ENCODE assay signal across 22 cellular contexts in the genomic region with DNA sequence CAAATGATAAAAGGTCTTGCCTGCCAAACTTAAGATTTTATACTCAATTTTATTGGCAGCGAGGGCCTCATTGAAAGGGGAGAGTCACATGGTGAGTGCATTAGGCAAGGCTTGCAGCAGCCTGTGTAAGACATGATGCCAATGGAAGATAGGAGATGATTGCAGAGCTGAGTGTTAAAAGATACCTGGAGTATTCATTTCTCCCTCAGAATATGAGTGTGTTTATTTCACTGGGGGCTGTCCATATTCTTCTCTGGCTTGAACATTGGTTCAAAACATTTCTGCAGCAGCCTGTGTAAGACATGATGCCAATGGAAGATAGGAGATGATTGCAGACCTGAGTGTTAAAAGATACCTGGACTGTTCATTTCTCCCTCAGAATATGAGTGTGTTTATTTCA.
DNase-seq lines count a peak whose midpoint lies in the region; ATAC-seq and TF ChIP-seq lines count a peak whose summit lies in the region.
"Had no signal": no experiment of that assay in that cellular context is flagged by ENCODE, and none has a peak within 500 bp of the region (broad histone marks: within the 10 kb centered on the region; RNA-seq: fewer than 3 reads in every experiment).

No MANE protein-coding gene starts in this region.

- no peak for ATAC-seq in RWPE2 (ENCODE audit: low read depth)
- no peak for ATAC-seq in GM19467 (IDR thresholded peaks at IDR 0.05; ENCODE audit: unreplicated experiment)
- ATAC-seq: activated CD4-positive, CD25-positive, alpha-beta regulatory T cell treated with anti-CD3 and anti-CD28 coated beads, Interleukin-2, amount 50 U/mL, for 24 hours; activated CD8-positive, alpha-beta T cell treated with anti-CD3 and anti-CD28 coated beads, Interleukin-2, amount 10 ng/mL, durations not matched to agents 7 days and 5 days; gastrocnemius medialis; HepG2; T-cell had no signal

- no peak for TF ChIP-seq CTCF in MCF 10A (IDR thresholded peaks at IDR 0.05; ENCODE audit: unreplicated experiment)
- TF ChIP-seq CTCF in mammary epithelial cell (conservative IDR thresholded peaks at IDR 0.05 in 1 of 2, IDR thresholded peaks at IDR 0.05 in 1 of 2; ENCODE audit: extremely low read depth in 1 of 2, insufficient read depth in 1 of 2, low read depth in 1 of 2, low read length in 2 of 2) = no peak
- no peak for TF ChIP-seq CTCF in RWPE2 (IDR thresholded peaks at IDR 0.05; ENCODE audit: poor library complexity, severe bottlenecking)
- no peak for TF ChIP-seq CTCF in choroid plexus epithelial cell (conservative IDR thresholded peaks at IDR 0.05; ENCODE audit: low read depth, low read length)

- H3K4me3 ChIP-seq in mammary epithelial cell (replicated peaks in 1 of 3; ENCODE audit: insufficient read depth in 1 of 3, low read depth in 2 of 3, low read length in 3 of 3) = no peak overlapping the region
- no peak overlapping the region for H3K4me3 ChIP-seq in RWPE2 (ENCODE audit: severe bottlenecking)
- no peak overlapping the region for H3K4me3 ChIP-seq in choroid plexus epithelial cell (ENCODE audit: low read depth, low read length)
- peak overlapping the region; percentile 7 for H3K4me3 ChIP-seq in skeletal muscle satellite cell (ENCODE audit: low read length)
- H3K4me3 ChIP-seq: gastrocnemius medialis, lung, upper lobe of left lung had no signal

- no peaks in the 10 kb centered on the region for H3K9me3 Mint-ChIP-seq in MCF 10A (ENCODE audit: unreplicated experiment)
- H3K9me3 Mint-ChIP-seq: T-cell had no signal

- peak overlapping the region; percentile 68 for H3K27ac Mint-ChIP-seq in MCF 10A (ENCODE audit: low read depth, unreplicated experiment)
- H3K27ac Mint-ChIP-seq: activated CD8-positive, alpha-beta T cell treated with anti-CD3 and anti-CD28 coated beads, Interleukin-2, amount 10 ng/mL, durations not matched to agents 7 days and 5 days; T-cell had no signal

- H3K27ac ChIP-seq in mammary epithelial cell (ENCODE audit: insufficient read depth, low read depth, low read length) (no peak overlapping the region), RWPE2 (ENCODE audit: poor library complexity, severe bottlenecking) (peak overlapping the region; percentile 47)
- H3K27ac ChIP-seq: gastrocnemius medialis, neutrophil, upper lobe of left lung had no signal

- no peaks in the 10 kb centered on the region for H3K36me3 ChIP-seq in mammary epithelial cell (ENCODE audit: insufficient read depth, low read length)
- H3K36me3 ChIP-seq in RWPE2 (ENCODE audit: low read depth) = no peaks in the 10 kb centered on the region
- no peaks in the 10 kb centered on the region for H3K36me3 ChIP-seq in skeletal muscle satellite cell (ENCODE audit: insufficient read depth, low read length)
- H3K36me3 ChIP-seq: BE2C, gastrocnemius medialis, neutrophil, upper lobe of left lung had no signal

- no peak overlapping the region for H3K4me2 ChIP-seq in mammary epithelial cell (ENCODE audit: insufficient read depth, low read depth, low read length)
- peak overlapping the region; percentile 75 for H3K4me2 ChIP-seq in skeletal muscle satellite cell (ENCODE audit: low read length)

- H3K4me1 ChIP-seq in mammary epithelial cell (ENCODE audit: insufficient read depth, low read length) (peaks cover 23% of the 10 kb centered on the region), RWPE2 (ENCODE audit: insufficient read depth, poor library complexity, severe bottlenecking) (peaks cover 18% of the 10 kb centered on the region), skeletal muscle satellite cell (ENCODE audit: control insufficient read depth, insufficient read depth, low read length) (peaks cover 36% of the 10 kb centered on the region)
- H3K4me1 ChIP-seq: gastrocnemius medialis, upper lobe of left lung had no signal

- CTCF ChIA-PET in MCF 10A (lab: Yijun Ruan, JAX) (interaction anchor here (0.7 kb wide), 1 partner anchor 1230 kb away, joined by 5 read pairs; no protein-coding TSS in a partner anchor), mammary epithelial cell (lab: Charles Lee; ENCODE audit: low non-redundant PET) (no interaction called here)

- H4K20me1 ChIP-seq in mammary epithelial cell (ENCODE audit: insufficient read depth, low read length) = no peaks in the 10 kb centered on the region

- H3K9me3 ChIP-seq in mammary epithelial cell (replicated peaks; ENCODE audit: insufficient read depth, low read length) (no peaks in the 10 kb centered on the region), RWPE2 (ENCODE audit: severe bottlenecking) (no peaks in the 10 kb centered on the region), skeletal muscle satellite cell (replicated peaks; ENCODE audit: low read length) (no peaks in the 10 kb centered on the region)
- H3K9me3 ChIP-seq: BE2C, gastrocnemius medialis, neutrophil, upper lobe of left lung had no signal

- no peaks in the 10 kb centered on the region for H3K36me3 Mint-ChIP-seq in MCF 10A (ENCODE audit: insufficient read depth, unreplicated experiment)

- BruUV-seq in MCF 10A (replicated peaks; lab: Mats Ljungman, UMichigan) = no TSS peak
- no TSS peak for BruUV-seq in mammary epithelial cell (replicated peaks; lab: Mats Ljungman, UMichigan)

- intact Hi-C loops in MCF 10A (cut with micrococcal nuclease) = loop anchor here (10.0 kb wide), 1 partner anchor 168 kb away; the partner anchor contains the start of gene NUDT16
- intact Hi-C loops in mammary epithelial cell (cut with micrococcal nuclease) = loop anchor here (10.0 kb wide), 1 partner anchor 168 kb away; the partner anchor contains the start of gene NUDT16

- in situ Hi-C loops in mammary epithelial cell (cut with MboI; ENCODE audit: low sequenced_read_pairs in 2 of 2) = no loop called here

- no peaks in the 10 kb centered on the region for H3K27me3 ChIP-seq in mammary epithelial cell (ENCODE audit: insufficient read depth, low read length)
- no peaks in the 10 kb centered on the region for H3K27me3 ChIP-seq in RWPE2 (ENCODE audit: insufficient read depth, poor library complexity, severe bottlenecking)
- no peaks in the 10 kb centered on the region for H3K27me3 ChIP-seq in skeletal muscle satellite cell (ENCODE audit: control insufficient read depth, insufficient read depth, low read length)
- H3K27me3 ChIP-seq: gastrocnemius medialis, upper lobe of left lung had no signal

- H3K79me2 ChIP-seq in mammary epithelial cell (ENCODE audit: insufficient read depth, low read length) = no peaks in the 10 kb centered on the region

- dilution Hi-C loops in mammary epithelial cell (cut with HindIII; ENCODE audit: low sequenced_read_pairs) = no loop called here

- 100% methylated on average over 1 of the region's 1 CpG for WGBS in mammary epithelial cell (ENCODE audit: low coverage, missing lambda C conversion rate)

- no peaks in the 10 kb centered on the region for H3K27me3 Mint-ChIP-seq in MCF 10A (ENCODE audit: insufficient read depth, unreplicated experiment)

- H3K9ac ChIP-seq in mammary epithelial cell (ENCODE audit: insufficient read depth, low read length) (no peak overlapping the region), skeletal muscle satellite cell (ENCODE audit: low read depth, low read length) (peak overlapping the region; percentile 42)

- H3K4me1 Mint-ChIP-seq in MCF 10A (ENCODE audit: insufficient read depth, unreplicated experiment) = peaks cover 19% of the 10 kb centered on the region
- H3K4me1 Mint-ChIP-seq: T-cell had no signal

- POLR2A ChIA-PET in MCF 10A (lab: Yijun Ruan, JAX) = no interaction called here

- no peak overlapping the region for H3K4me3 Mint-ChIP-seq in MCF 10A (ENCODE audit: unreplicated experiment)
- H3K4me3 Mint-ChIP-seq: activated CD8-positive, alpha-beta T cell treated with anti-CD3 and anti-CD28 coated beads, Interleukin-2, amount 10 ng/mL, durations not matched to agents 7 days and 5 days; T-cell had no signal

- DNase-seq in MCF 10A (ENCODE audit: unreplicated experiment) (no peak), mammary epithelial cell (no peak), RWPE2 (ENCODE audit: low spot score) (no peak), choroid plexus epithelial cell (ENCODE audit: low read depth) (peak; percentile 43), NOMO-1 (lab: John Stamatoyannopoulos, UW; ENCODE audit: unreplicated experiment in 2 of 2) (no peak), putamen (ENCODE audit: low spot score) (no peak)
- DNase-seq: activated CD8-positive, alpha-beta T cell treated with anti-CD3 and anti-CD28 coated beads, Interleukin-2, amount 10 ng/mL, durations not matched to agents 7 days and 5 days; activated naive CD4-positive, alpha-beta T cell; amygdala; cerebellar nuclear complex; DMS79; gastrocnemius medialis; NCI-H524; T-cell; upper lobe of left lung had no signal

- H2AFZ ChIP-seq in mammary epithelial cell (ENCODE audit: low read depth, low read length) = no peak overlapping the region
